1 cellular context compared by ENCODE assay signal in the genomic region with DNA sequence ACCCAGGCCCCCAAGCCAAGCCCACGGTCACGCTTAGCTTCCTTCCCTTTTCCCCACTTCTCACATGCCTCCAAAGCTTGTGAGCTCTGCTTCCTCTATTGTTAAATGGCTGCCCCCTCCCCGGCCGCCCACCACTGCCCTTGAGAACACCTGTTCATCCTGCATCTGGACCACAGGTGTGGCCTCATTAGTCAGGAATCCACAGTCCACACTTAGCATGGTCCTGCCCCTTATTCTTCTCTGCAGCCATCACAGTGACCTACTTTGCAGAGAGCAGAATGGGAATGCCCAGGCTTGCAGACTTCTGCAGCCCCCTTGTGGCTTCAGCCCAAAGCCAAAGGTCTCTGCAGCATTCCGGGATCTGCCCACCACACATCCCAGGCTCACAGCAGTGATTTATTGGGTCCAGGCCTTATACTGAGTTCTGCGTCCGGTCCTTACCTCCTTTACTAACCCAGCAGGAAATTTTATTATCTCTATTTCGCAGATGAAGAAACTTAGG.
TF ChIP-seq lines count a peak whose summit lies in the region.

No MANE protein-coding gene starts in this region.

TF ChIP-seq in WTC11, 78 proteins besides CTCF, POLR2A, EP300 and RAD21 (continued from another document):
- TF ChIP-seq ZNF512 (CRISPR knock-in tag; IDR thresholded peaks at IDR 0.05; ENCODE audit: borderline replicate concordance) = no peak
- no peak for TF ChIP-seq NR1H2 (CRISPR knock-in tag; IDR thresholded peaks at IDR 0.05)
- TF ChIP-seq ATF6 (CRISPR knock-in tag; IDR thresholded peaks at IDR 0.05) = no peak
- no peak for TF ChIP-seq ZNF219 (CRISPR knock-in tag; IDR thresholded peaks at IDR 0.05; ENCODE audit: borderline replicate concordance)
- no peak for TF ChIP-seq USF2 (CRISPR knock-in tag; IDR thresholded peaks at IDR 0.05)
- TF ChIP-seq EMX1 (CRISPR knock-in tag; IDR thresholded peaks at IDR 0.05) = no peak
- TF ChIP-seq NR2C2 (CRISPR knock-in tag; IDR thresholded peaks at IDR 0.05) = no peak
- TF ChIP-seq ZNF138 (CRISPR knock-in tag; conservative IDR thresholded peaks at IDR 0.05) = no peak
- TF ChIP-seq RELA (CRISPR knock-in tag; IDR thresholded peaks at IDR 0.05; ENCODE audit: borderline replicate concordance) = no peak
